Comparison of ENCODE assay signal across 1 cellular context in genomic region chr10:70174058-70174741, GRCh38.
TF ChIP-seq lines count a peak whose summit lies in the region.

No MANE protein-coding gene starts in this region.

TF ChIP-seq in HepG2, 621 proteins besides CTCF, POLR2A, EP300 and RAD21 (continued from another document and continues in another):
- no peak for TF ChIP-seq IRF9 (CRISPR knock-in tag; IDR thresholded peaks at IDR 0.05; ENCODE audit: borderline replicate concordance)
- no peak for TF ChIP-seq IKZF1 (IDR thresholded peaks at IDR 0.05)
- no peak for TF ChIP-seq ZNF572 (CRISPR knock-in tag; IDR thresholded peaks at IDR 0.05)
- TF ChIP-seq ZNF609 (CRISPR knock-in tag; IDR thresholded peaks at IDR 0.05; ENCODE audit: borderline replicate concordance) = peak; percentile 53; the same call in 1 of the 2 replicates
- TF ChIP-seq LBX2 (CRISPR knock-in tag; IDR thresholded peaks at IDR 0.05; ENCODE audit: borderline replicate concordance) = no peak
- TF ChIP-seq ZKSCAN1 (IDR thresholded peaks at IDR 0.05; ENCODE audit: low read length) = no peak
- TF ChIP-seq NR0B2 (CRISPR knock-in tag; IDR thresholded peaks at IDR 0.05) = no peak
- TF ChIP-seq HOXA9 (CRISPR knock-in tag; IDR thresholded peaks at IDR 0.05; ENCODE audit: borderline replicate concordance) = no peak
- no peak for TF ChIP-seq ZNF546 (CRISPR knock-in tag; conservative IDR thresholded peaks at IDR 0.05)
- TF ChIP-seq ZNF282 (IDR thresholded peaks at IDR 0.05; ENCODE audit: partially characterized antibody) = no peak
- TF ChIP-seq ZNF264 (CRISPR knock-in tag; IDR thresholded peaks at IDR 0.05) = no peak
- TF ChIP-seq ZNF281 (CRISPR knock-in tag; IDR thresholded peaks at IDR 0.05; ENCODE audit: borderline replicate concordance) = no peak
- no peak for TF ChIP-seq NKX3-1 (CRISPR knock-in tag; IDR thresholded peaks at IDR 0.05)
- TF ChIP-seq PCBP2 (optimal IDR thresholded peaks at IDR 0.05; ENCODE audit: low read depth, low read length, poor library complexity, severe bottlenecking) = no peak
- peak; percentile 93 for TF ChIP-seq PPARG (CRISPR knock-in tag; conservative IDR thresholded peaks at IDR 0.05)
- TF ChIP-seq FIP1L1 (IDR thresholded peaks at IDR 0.05; ENCODE audit: borderline replicate concordance, insufficient read depth, low read depth, low read length) = no peak
- no peak for TF ChIP-seq ZNF430 (CRISPR knock-in tag; IDR thresholded peaks at IDR 0.05)
- peak; percentile 40; the same call in 1 of the 2 replicates for TF ChIP-seq MIER3 (CRISPR knock-in tag; IDR thresholded peaks at IDR 0.05; ENCODE audit: borderline replicate concordance)
- peak; percentile 74 for TF ChIP-seq POLR2G (IDR thresholded peaks at IDR 0.05; ENCODE audit: low read depth, low read length)
- TF ChIP-seq ZNF567 (CRISPR knock-in tag; IDR thresholded peaks at IDR 0.05; ENCODE audit: borderline replicate concordance) = no peak
- TF ChIP-seq MIER2 (CRISPR knock-in tag; IDR thresholded peaks at IDR 0.05) = no peak
- 0 out of 2 replicates have a peak, but pooled peaks have one; percentile 65 for TF ChIP-seq ZBTB26 (CRISPR knock-in tag; IDR thresholded peaks at IDR 0.05; ENCODE audit: borderline replicate concordance)
- peak; percentile 69; the same call in 1 of the 2 replicates for TF ChIP-seq RXRA (CRISPR knock-in tag; IDR thresholded peaks at IDR 0.05)
- no peak for TF ChIP-seq MAFK (conservative IDR thresholded peaks at IDR 0.05 in 1 of 2, IDR thresholded peaks at IDR 0.05 in 1 of 2; ENCODE audit: low read length in 2 of 2)
- 0 out of 2 replicates have a peak, but pooled peaks have one; percentile 8 for TF ChIP-seq TFAP4 (IDR thresholded peaks at IDR 0.05; ENCODE audit: borderline replicate concordance, low read depth)
- TF ChIP-seq ZFP91 (CRISPR knock-in tag; IDR thresholded peaks at IDR 0.05; ENCODE audit: borderline replicate concordance) = peak; percentile 46; the same call in 1 of the 2 replicates
- no peak for TF ChIP-seq TOE1 (CRISPR knock-in tag; IDR thresholded peaks at IDR 0.05)
- TF ChIP-seq GMEB2 (CRISPR knock-in tag; IDR thresholded peaks at IDR 0.05; ENCODE audit: low read depth) = no peak
- TF ChIP-seq TRIM22 (IDR thresholded peaks at IDR 0.05) = no peak
- TF ChIP-seq TFDP1 (CRISPR knock-in tag; IDR thresholded peaks at IDR 0.05; ENCODE audit: borderline replicate concordance) = no peak
- no peak for TF ChIP-seq U2AF2 (IDR thresholded peaks at IDR 0.05; ENCODE audit: low read depth, low read length)
- no peak for TF ChIP-seq USF2 (IDR thresholded peaks at IDR 0.05; ENCODE audit: low read depth, low read length)
- TF ChIP-seq USF2 (CRISPR knock-in tag; IDR thresholded peaks at IDR 0.05; ENCODE audit: borderline replicate concordance) = no peak
- TF ChIP-seq ZNF34 (CRISPR knock-in tag; IDR thresholded peaks at IDR 0.05; ENCODE audit: borderline replicate concordance) = no peak
- TF ChIP-seq STAG1 (CRISPR knock-in tag; IDR thresholded peaks at IDR 0.05) = no peak
- TF ChIP-seq ZNF792 (CRISPR knock-in tag; IDR thresholded peaks at IDR 0.05) = peak; percentile 69; the same call in 1 of the 2 replicates
- TF ChIP-seq ZNF615 (CRISPR knock-in tag; IDR thresholded peaks at IDR 0.05; ENCODE audit: borderline replicate concordance) = no peak
- TF ChIP-seq PHF8 (CRISPR knock-in tag; IDR thresholded peaks at IDR 0.05) = no peak; the same call in 1 of the 2 replicates
- TF ChIP-seq YEATS4 (CRISPR knock-in tag; IDR thresholded peaks at IDR 0.05; ENCODE audit: borderline replicate concordance) = peak; percentile 69
- no peak for TF ChIP-seq NFE2L1 (CRISPR knock-in tag; IDR thresholded peaks at IDR 0.05; ENCODE audit: borderline replicate concordance)
